In the genomic region with DNA sequence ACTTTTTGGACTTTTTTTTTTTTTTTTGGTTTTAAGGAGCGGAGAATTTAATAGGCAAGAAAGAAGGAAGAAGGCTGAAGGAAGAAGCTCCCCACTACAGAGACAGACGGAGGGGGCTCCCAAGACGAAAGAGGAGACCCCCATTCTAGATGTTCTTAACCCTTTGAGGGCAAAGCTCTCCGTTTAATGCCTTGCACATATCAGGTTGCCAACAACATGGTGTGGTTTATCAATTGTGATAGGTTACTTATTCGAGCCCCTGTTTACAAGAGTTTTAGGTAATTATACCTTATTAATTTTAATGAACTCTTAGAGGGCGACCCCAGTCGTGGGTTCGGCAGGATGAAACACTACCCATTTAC, we compare ENCODE assay signal across 8 cellular contexts. TPM values are rescaled to one million over a fixed set of nuclear protein-coding genes. Genes with fewer than 3 reads are reported as not detected.
DNase-seq lines count a peak whose midpoint lies in the region; ATAC-seq and TF ChIP-seq lines count a peak whose summit lies in the region.

No MANE protein-coding gene starts in this region.

- DNase-seq in stimulated activated naive CD8-positive, alpha-beta T cell treated with anti-CD3 and anti-CD28 coated beads, Interleukin-15, Interleukin-2, amounts not matched to agents 100 U/mL and 50 U/mL, for 24 hours: no peak
- DNase-seq in MCF 10A (ENCODE audit: unreplicated experiment) (no peak), aorta (no peak), posterior vena cava (ENCODE audit: low spot score) (no peak), NCI-H2029 (lab: John Stamatoyannopoulos, UW) (no peak), SIG-M5 (lab: John Stamatoyannopoulos, UW) (no peak)

- H3K9me3 Mint-ChIP-seq in stimulated activated naive CD8-positive, alpha-beta T cell treated with anti-CD3 and anti-CD28 coated beads, Interleukin-15, Interleukin-2, amounts not matched to agents 100 ng/mL and 50 ng/mL, for 24 hours: no peaks in the 10 kb centered on the region
- no peaks in the 10 kb centered on the region for H3K9me3 Mint-ChIP-seq in MCF 10A (ENCODE audit: unreplicated experiment)

- H3K9me3 ChIP-seq in mesodermal cell (ENCODE audit: control insufficient read depth, low read length) (no peaks in the 10 kb centered on the region), aorta (ENCODE audit: control insufficient read depth, low read length) (no peaks in the 10 kb centered on the region)

- H3K27me3 ChIP-seq in aorta (ENCODE audit: control insufficient read depth in 1 of 2, insufficient read depth in 2 of 2, low read length in 1 of 2): no peaks in the 10 kb centered on the region

- no peak for TF ChIP-seq CTCF in MCF 10A (IDR thresholded peaks at IDR 0.05; ENCODE audit: unreplicated experiment)

- no peaks in the 10 kb centered on the region for H3K36me3 ChIP-seq in mesodermal cell (ENCODE audit: control insufficient read depth, insufficient read depth, low read length)
- H3K36me3 ChIP-seq in aorta (ENCODE audit: control insufficient read depth in 1 of 2, insufficient read depth in 2 of 2, low read length in 1 of 2): no peaks in the 10 kb centered on the region

- no peak for ATAC-seq in stimulated activated naive CD8-positive, alpha-beta T cell treated with anti-CD3 and anti-CD28 coated beads, Interleukin-15, Interleukin-2, amounts not matched to agents 100 U/mL and 50 U/mL, for 24 hours
- no peak for ATAC-seq in aorta (ENCODE audit: low FRiP score)

- H3K36me3 Mint-ChIP-seq in stimulated activated naive CD8-positive, alpha-beta T cell treated with anti-CD3 and anti-CD28 coated beads, Interleukin-15, Interleukin-2, amounts not matched to agents 100 ng/mL and 50 ng/mL, for 24 hours (ENCODE audit: low read depth): no peaks in the 10 kb centered on the region
- peaks cover 7% of the 10 kb centered on the region for H3K36me3 Mint-ChIP-seq in MCF 10A (ENCODE audit: insufficient read depth, unreplicated experiment)

- H3K27ac Mint-ChIP-seq in stimulated activated naive CD8-positive, alpha-beta T cell treated with anti-CD3 and anti-CD28 coated beads, Interleukin-15, Interleukin-2, amounts not matched to agents 100 ng/mL and 50 ng/mL, for 24 hours: peak overlapping the region; percentile 91
- peak overlapping the region; percentile 100 for H3K27ac Mint-ChIP-seq in MCF 10A (ENCODE audit: low read depth, unreplicated experiment)

- POLR2A ChIA-PET in MCF 10A (lab: Yijun Ruan, JAX): interaction anchor here (0.9 to 6.1 kb wide), 12 partner anchors 9 to 336 kb away, joined by 3 to 57 read pairs (median 14); a partner anchor contains a TSS

- H3K27ac ChIP-seq in mesodermal cell (ENCODE audit: low read depth, low read length, severe bottlenecking): peak overlapping the region; percentile 100
- H3K27ac ChIP-seq in aorta (ENCODE audit: low read depth in 1 of 2, low read length in 2 of 2): peak overlapping the region; percentile 51 to 72

- no peaks in the 10 kb centered on the region for H3K27me3 Mint-ChIP-seq in stimulated activated naive CD8-positive, alpha-beta T cell treated with anti-CD3 and anti-CD28 coated beads, Interleukin-15, Interleukin-2, amounts not matched to agents 100 ng/mL and 50 ng/mL, for 24 hours
- no peaks in the 10 kb centered on the region for H3K27me3 Mint-ChIP-seq in MCF 10A (ENCODE audit: insufficient read depth, unreplicated experiment)

- H3K4me3 ChIP-seq in mesodermal cell (ENCODE audit: extremely low read depth, insufficient read depth, low read length, poor library complexity, severe bottlenecking) (peak overlapping the region; percentile 61), aorta (ENCODE audit: low read length in 2 of 2) (peak overlapping the region; percentile 43 to 89)

- H3K4me1 Mint-ChIP-seq in stimulated activated naive CD8-positive, alpha-beta T cell treated with anti-CD3 and anti-CD28 coated beads, Interleukin-15, Interleukin-2, amounts not matched to agents 100 ng/mL and 50 ng/mL, for 24 hours (ENCODE audit: low read depth): peaks cover 35% of the 10 kb centered on the region
- peaks cover 20% of the 10 kb centered on the region for H3K4me1 Mint-ChIP-seq in MCF 10A (ENCODE audit: insufficient read depth, unreplicated experiment)

- H3K4me1 ChIP-seq in mesodermal cell (ENCODE audit: control insufficient read depth, insufficient read depth, low read length, poor library complexity, severe bottlenecking) (peaks cover 3% of the 10 kb centered on the region), aorta (ENCODE audit: control insufficient read depth in 1 of 2, insufficient read depth in 2 of 2, low read length in 2 of 2) (peaks cover 2 to 11% of the 10 kb centered on the region in 2 donors)

- no TSS peak for BruUV-seq in MCF 10A (replicated peaks; lab: Mats Ljungman, UMichigan)

- no CpG with 5 or more reads among the region's 8 CpGs for WGBS in mesodermal cell (ENCODE audit: insufficient coverage in 2 of 2), 2 experiments
- WGBS in aorta, 2 donors: 14 to 17% methylated on average over 8 of the region's 8 CpGs

- peak overlapping the region; percentile 97 for H3K4me3 Mint-ChIP-seq in stimulated activated naive CD8-positive, alpha-beta T cell treated with anti-CD3 and anti-CD28 coated beads, Interleukin-15, Interleukin-2, amounts not matched to agents 100 ng/mL and 50 ng/mL, for 24 hours
- H3K4me3 Mint-ChIP-seq in MCF 10A (ENCODE audit: unreplicated experiment): peak overlapping the region; percentile 94

- intact Hi-C loops in MCF 10A (cut with micrococcal nuclease) (loop anchor here (2.0 to 5.0 kb wide), 2 partner anchors 261 to 331 kb away; a partner anchor contains a TSS), aorta (cut with DNase I) (loop anchor here (5.0 to 10.0 kb wide), 4 partner anchors 169 to 329 kb away; a partner anchor contains a TSS), posterior vena cava (cut with DNase I) (no loop called here)

- CTCF ChIA-PET in MCF 10A (lab: Yijun Ruan, JAX): interaction anchor here (0.5 to 0.9 kb wide), 4 partner anchors 9 to 326 kb away, joined by 3 to 6 read pairs (median 3); no protein-coding TSS in a partner anchor

RNA-seq across cellular contexts. Expression of a gene that starts 1.2 kb away (rescaled TPM):
- total RNA-seq in MCF 10A (2022) (3.9 and 5.6 TPM in 2 replicates), aorta (10 to 100 TPM; 13.0 to 14.3 TPM), posterior vena cava (1 to 10 TPM; 7.8 to 8.9 TPM)
- polyA plus RNA-seq in mesodermal cell (2013, experiment 1 of 2): 10.8 TPM
- polyA plus RNA-seq in mesodermal cell (2013, experiment 2 of 2): 11.9 TPM
- polyA plus RNA-seq in aorta: 1 to 10 TPM; 3.0 to 9.0 TPM

Comparison
In these comparisons a context has a peak if more than half of its experiments do, and no peak if none do; other contexts are left out.
1. intact Hi-C loops: an anchor here in MCF 10A (2.0 to 5.0 kb wide) and aorta (5.0 to 10.0 kb wide); none called in posterior vena cava.